24 cellular contexts compared by ENCODE assay signal in genomic region chr9:14095272-14095671, GRCh38.
DNase-seq lines count a peak whose midpoint lies in the region; ATAC-seq, FAIRE-seq and TF ChIP-seq lines count a peak whose summit lies in the region.
"Had no signal": no experiment of that assay in that cellular context is flagged by ENCODE, and none has a peak within 500 bp of the region (broad histone marks: within the 10 kb centered on the region; RNA-seq: fewer than 3 reads in every experiment).

No MANE protein-coding gene starts in this region.

- no peaks in the 10 kb centered on the region for H3K4me1 Mint-ChIP-seq in activated naive CD4-positive, alpha-beta T cell treated with anti-CD3 and anti-CD28 coated beads for 36 hours (ENCODE audit: low read depth)
- H3K4me1 Mint-ChIP-seq: stimulated activated naive CD8-positive, alpha-beta T cell treated with anti-CD3 and anti-CD28 coated beads, Interleukin-15, amount 100 ng/mL, for 72 hours; T-cell had no signal

- H3K4me1 ChIP-seq in SK-N-SH (ENCODE audit: control insufficient read depth in 1 of 2, insufficient read depth in 2 of 2, low read depth in 1 of 2, low read length in 1 of 2) (peaks cover 29 to 32% of the 10 kb centered on the region in 2 experiments; a peak in 3 of 4 replicates), endothelial cell of umbilical vein (ENCODE audit: control insufficient read depth, extremely low read depth, insufficient read depth, low read length) (peaks cover 55% of the 10 kb centered on the region), thoracic aorta (ENCODE audit: control insufficient read depth in 1 of 2, low read depth in 2 of 2) (peaks cover 45 to 71% of the 10 kb centered on the region in 2 donors)

- H2AFZ ChIP-seq in SK-N-SH (ENCODE audit: low read depth): no peak overlapping the region
- no peak overlapping the region for H2AFZ ChIP-seq in endothelial cell of umbilical vein (ENCODE audit: low read depth, low read length)
- H2AFZ ChIP-seq: GM23248 had no signal

- H3K4me3 ChIP-seq in SK-N-SH (ENCODE audit: low read depth in 2 of 2, low read length in 1 of 2) (no peak overlapping the region), endothelial cell of umbilical vein (replicated peaks in 1 of 3; ENCODE audit: insufficient read depth in 1 of 3, low read depth in 1 of 3, low read length in 3 of 3) (no peak overlapping the region), thoracic aorta (peak overlapping the region; percentile 60)

- no peaks in the 10 kb centered on the region for H3K27me3 Mint-ChIP-seq in activated naive CD4-positive, alpha-beta T cell treated with anti-CD3 and anti-CD28 coated beads for 36 hours (ENCODE audit: low read depth)
- H3K27me3 Mint-ChIP-seq: stimulated activated naive CD8-positive, alpha-beta T cell treated with anti-CD3 and anti-CD28 coated beads, Interleukin-15, amount 100 ng/mL, for 72 hours; T-cell had no signal

- dilution Hi-C loops in endothelial cell of umbilical vein (cut with MboI; ENCODE audit: extremely low pct_ligation_motif_present, low sequenced_read_pairs): no loop called here

- H3F3A ChIP-seq in SK-N-SH (replicated peaks; ENCODE audit: insufficient read depth): peaks cover 20% of the 10 kb centered on the region

- H3K36me3 Mint-ChIP-seq in activated naive CD4-positive, alpha-beta T cell treated with anti-CD3 and anti-CD28 coated beads for 36 hours (ENCODE audit: low read depth): no peaks in the 10 kb centered on the region
- H3K36me3 Mint-ChIP-seq: activated naive CD4-positive, alpha-beta T cell treated with anti-CD3 and anti-CD28 coated beads, Interleukin-2, amount 50 U/mL, for 72 hours; T-cell had no signal

- intact Hi-C loops in endothelial cell of umbilical vein (cut with micrococcal nuclease): loop anchor here (5.0 kb wide), 5 partner anchors 148 to 648 kb away; no protein-coding TSS in a partner anchor
- intact Hi-C loops in activated naive CD4-positive, alpha-beta T cell treated with anti-CD3 and anti-CD28 coated beads for 36 hours (cut with micrococcal nuclease): no loop called here

- no peak for DNase-seq in SK-N-SH
- peak; percentile 23 for DNase-seq in NCI-H526 treated with DMSO at 0.1 percent for 48 hours (lab: John Stamatoyannopoulos, UW)
- no peak for DNase-seq in endothelial cell of umbilical vein (ENCODE audit: low read depth, low spot score)
- DNase-seq in thoracic aorta (ENCODE audit: low spot score): no peak
- DNase-seq in stimulated activated CD4-positive, alpha-beta T cell treated with anti-CD3 and anti-CD28 coated beads, Interleukin-2, amount 100 ng/mL, for 48 hours: no peak
- DNase-seq in NCI-H2171 treated with DMSO at 0.1 percent for 48 hours (lab: John Stamatoyannopoulos, UW): no peak
- no peak for DNase-seq in activated naive CD4-positive, alpha-beta T cell treated with anti-CD3 and anti-CD28 coated beads for 36 hours
- DNase-seq: activated CD4-positive, alpha-beta T cell treated with anti-CD3 and anti-CD28 coated beads for 4 hours; C1 segment of cervical spinal cord; effector CD8-positive, alpha-beta T cell; esophagus squamous epithelium; GM23248; kidney; NCI-H774; nucleus accumbens; OCI-M1; SHP77; stimulated activated CD4-positive, alpha-beta T cell treated with anti-CD3 and anti-CD28 coated beads, Interleukin-12 subunit alpha, Interleukin-12 subunit beta, amount 100 ng/mL, for 4 hours; stimulated activated naive CD8-positive, alpha-beta T cell treated with anti-CD3 and anti-CD28 coated beads, Interleukin-15, amount 100 ng/mL, for 72 hours; T-cell; trophoblast cell had no signal

- POLR2A ChIA-PET in SK-N-SH (lab: Yijun Ruan, JAX): no interaction called here
- POLR2A ChIA-PET in endothelial cell of umbilical vein (lab: Charles Lee): no interaction called here

- TF ChIP-seq CTCF in SK-N-SH (IDR thresholded peaks at IDR 0.05) (no peak), endothelial cell of umbilical vein (IDR thresholded peaks at IDR 0.05; ENCODE audit: extremely low read depth in 1 of 2, insufficient read depth in 1 of 2, low read depth in 1 of 2, low read length in 2 of 2) (no peak), thoracic aorta (IDR thresholded peaks at IDR 0.05) (no peak)

- H3K4me3 Mint-ChIP-seq in activated naive CD4-positive, alpha-beta T cell treated with anti-CD3 and anti-CD28 coated beads for 36 hours: no peak overlapping the region
- H3K4me3 Mint-ChIP-seq: stimulated activated naive CD8-positive, alpha-beta T cell treated with anti-CD3 and anti-CD28 coated beads, Interleukin-15, amount 100 ng/mL, for 72 hours; T-cell had no signal

- CTCF ChIA-PET in SK-N-SH (lab: Yijun Ruan, JAX) (no interaction called here), endothelial cell of umbilical vein (lab: Charles Lee) (interaction anchor here (1.9 kb wide), 1 partner anchor 305 kb away, joined by 7 read pairs; no protein-coding TSS in a partner anchor)
- CTCF ChIA-PET in activated naive CD4-positive, alpha-beta T cell treated with anti-CD3 and anti-CD28 coated beads for 36 hours (lab: Charles Lee): no interaction called here

- H3K9ac ChIP-seq in SK-N-SH (peak overlapping the region; percentile 73; the same call in 1 of the 2 replicates), endothelial cell of umbilical vein (replicated peaks; ENCODE audit: extremely low read depth, insufficient read depth, low read length) (peak overlapping the region; percentile 89)
- H3K9ac ChIP-seq: GM23248 had no signal

- no peaks in the 10 kb centered on the region for H3K27me3 ChIP-seq in SK-N-SH (ENCODE audit: insufficient read depth)
- no peaks in the 10 kb centered on the region for H3K27me3 ChIP-seq in endothelial cell of umbilical vein (ENCODE audit: control insufficient read depth in 2 of 2, insufficient read depth in 2 of 2, low read length in 2 of 2)
- no peaks in the 10 kb centered on the region for H3K27me3 ChIP-seq in thoracic aorta (replicated peaks; ENCODE audit: insufficient read depth)
- H3K27me3 ChIP-seq: esophagus squamous epithelium, gastroesophageal sphincter had no signal

- H3K4me2 ChIP-seq in SK-N-SH (no peak overlapping the region; the same call in 1 of the 2 replicates), endothelial cell of umbilical vein (ENCODE audit: insufficient read depth, low read length) (peak overlapping the region; percentile 78)

- no peaks in the 10 kb centered on the region for H3K9me1 ChIP-seq in endothelial cell of umbilical vein (replicated peaks; ENCODE audit: control insufficient read depth, extremely low read depth, insufficient read depth, low read length)

- no peaks in the 10 kb centered on the region for H3K9me3 Mint-ChIP-seq in activated naive CD4-positive, alpha-beta T cell treated with anti-CD3 and anti-CD28 coated beads for 36 hours
- H3K9me3 Mint-ChIP-seq: stimulated activated naive CD8-positive, alpha-beta T cell treated with anti-CD3 and anti-CD28 coated beads, Interleukin-15, amount 100 ng/mL, for 72 hours had no signal

- no peak for TF ChIP-seq POLR2A in endothelial cell of umbilical vein (IDR thresholded peaks at IDR 0.05; ENCODE audit: low read depth, low read length)

- BruUV-seq in endothelial cell of umbilical vein (replicated peaks; lab: Mats Ljungman, UMichigan): no TSS peak

- TF ChIP-seq EP300 in SK-N-SH (IDR thresholded peaks at IDR 0.05; ENCODE audit: borderline replicate concordance in 1 of 2, low read depth in 1 of 2, low read length in 1 of 2): no peak

- TF ChIP-seq RAD21 in SK-N-SH (IDR thresholded peaks at IDR 0.05; ENCODE audit: low read length): no peak

- no peaks in the 10 kb centered on the region; the same call in 1 of the 2 replicates for H3K79me2 ChIP-seq in SK-N-SH (ENCODE audit: insufficient read depth)
- peaks cover 5% of the 10 kb centered on the region for H3K79me2 ChIP-seq in endothelial cell of umbilical vein (ENCODE audit: control insufficient read depth, insufficient read depth, low read length)

- no peaks in the 10 kb centered on the region for H4K20me1 ChIP-seq in SK-N-SH (ENCODE audit: insufficient read depth)
- no peaks in the 10 kb centered on the region for H4K20me1 ChIP-seq in endothelial cell of umbilical vein (replicated peaks; ENCODE audit: control insufficient read depth, extremely low read depth, insufficient read depth, low read length)

- no peak for FAIRE-seq in endothelial cell of umbilical vein (lab: Jason Lieb, UNC)
- FAIRE-seq: kidney had no signal

- H3K9me3 ChIP-seq in SK-N-SH (no peaks in the 10 kb centered on the region), endothelial cell of umbilical vein (replicated peaks; ENCODE audit: control insufficient read depth, insufficient read depth, low read length) (no peaks in the 10 kb centered on the region), thoracic aorta (no peaks in the 10 kb centered on the region)
- H3K9me3 ChIP-seq: esophagus squamous epithelium, gastroesophageal sphincter had no signal

- no peak overlapping the region for H3K27ac Mint-ChIP-seq in activated naive CD4-positive, alpha-beta T cell treated with anti-CD3 and anti-CD28 coated beads for 36 hours
- H3K27ac Mint-ChIP-seq: activated naive CD4-positive, alpha-beta T cell treated with anti-CD3 and anti-CD28 coated beads, Interleukin-2, amount 50 U/mL, for 72 hours; stimulated activated naive CD8-positive, alpha-beta T cell treated with anti-CD3 and anti-CD28 coated beads, Interleukin-15, amount 100 ng/mL, for 72 hours; T-cell had no signal

- H3K36me3 ChIP-seq in SK-N-SH (replicated peaks in 1 of 2; ENCODE audit: control insufficient read depth in 1 of 2, insufficient read depth in 2 of 2, low read length in 1 of 2): peaks cover 14 to 21% of the 10 kb centered on the region in 2 experiments
- peaks cover 6% of the 10 kb centered on the region in 2 experiments for H3K36me3 ChIP-seq in endothelial cell of umbilical vein (ENCODE audit: control insufficient read depth in 2 of 2, extremely low read depth in 1 of 2, insufficient read depth in 2 of 2, low read length in 2 of 2)
- H3K36me3 ChIP-seq in thoracic aorta: no peaks in the 10 kb centered on the region
- H3K36me3 ChIP-seq: esophagus squamous epithelium, gastroesophageal sphincter had no signal

- H3K9me2 ChIP-seq in SK-N-SH: no peaks in the 10 kb centered on the region

- no peak for ATAC-seq in SK-N-SH treated with all-trans-retinoic acid at 6 μM for 48 hours
- ATAC-seq in thoracic aorta (ENCODE audit: insufficient number of reproducible peaks, low FRiP score, low read depth): no peak
- ATAC-seq: activated naive CD4-positive, alpha-beta T cell treated with anti-CD3 and anti-CD28 coated beads, Interleukin-2, amount 50 U/mL, for 72 hours; gastroesophageal sphincter; stimulated activated naive CD8-positive, alpha-beta T cell treated with anti-CD3 and anti-CD28 coated beads, Interleukin-15, amount 100 ng/mL, for 72 hours; T-cell had no signal

- H3K27ac ChIP-seq in SK-N-SH (ENCODE audit: low read depth in 2 of 2, low read length in 1 of 2): peak overlapping the region; percentile 91 to 100
- peak overlapping the region; percentile 96 for H3K27ac ChIP-seq in endothelial cell of umbilical vein (ENCODE audit: insufficient read depth, low read depth, low read length)
- peak overlapping the region; percentile 62 to 78 for H3K27ac ChIP-seq in thoracic aorta
- H3K27ac ChIP-seq: GM23248 had no signal

TF ChIP-seq in SK-N-SH, 30 proteins besides CTCF, POLR2A, EP300 and RAD21 (continues in another document):
- no peak for TF ChIP-seq NFIC (IDR thresholded peaks at IDR 0.05; ENCODE audit: borderline replicate concordance)

TF ChIP-seq in endothelial cell of umbilical vein, 7 proteins besides CTCF, POLR2A, EP300 and RAD21 (continues in another document):
- no peak for TF ChIP-seq JUN (IDR thresholded peaks at IDR 0.05; ENCODE audit: borderline replicate concordance, insufficient read depth, insufficient read length, low read depth)
